Comparison of ENCODE assay signal across 8 cellular contexts in genomic region chr3:105367406-105368213, GRCh38. TPM values are rescaled to one million over a fixed set of nuclear protein-coding genes. Genes with fewer than 3 reads are reported as not detected.
DNase-seq lines count a peak whose midpoint lies in the region; ATAC-seq and TF ChIP-seq lines count a peak whose summit lies in the region.

No MANE protein-coding gene starts in this region.

- peak overlapping the region; percentile 97 for H2AFZ ChIP-seq in Karpas-422 (ENCODE audit: low read length)
- peak overlapping the region; percentile 73 for H2AFZ ChIP-seq in hepatocyte

- no peaks in the 10 kb centered on the region for H3K79me2 ChIP-seq in Karpas-422 (ENCODE audit: low read length)
- peaks cover 37% of the 10 kb centered on the region for H3K79me2 ChIP-seq in hepatocyte

- H3K36me3 ChIP-seq in ES-I3 (ENCODE audit: insufficient read depth, low read length) = no peaks in the 10 kb centered on the region
- H3K36me3 ChIP-seq in Karpas-422 (ENCODE audit: insufficient read depth, low read length) = no peaks in the 10 kb centered on the region
- no peaks in the 10 kb centered on the region for H3K36me3 ChIP-seq in hepatocyte (replicated peaks; ENCODE audit: insufficient read depth, low read depth)
- H3K36me3 ChIP-seq in rectal smooth muscle tissue (ENCODE audit: control insufficient read depth, insufficient read depth, low read length) = no peaks in the 10 kb centered on the region

- H3K9me3 ChIP-seq in ES-I3 (ENCODE audit: control insufficient read depth, insufficient read depth, low read length) (no peaks in the 10 kb centered on the region), Karpas-422 (ENCODE audit: low read length) (no peaks in the 10 kb centered on the region), hepatocyte (ENCODE audit: low read depth) (no peaks in the 10 kb centered on the region)

- TF ChIP-seq CTCF in hepatocyte (IDR thresholded peaks at IDR 0.05; ENCODE audit: poor library complexity) = no peak

- H3K4me1 ChIP-seq in ES-I3 (ENCODE audit: insufficient read depth, low read length) (peaks cover 12% of the 10 kb centered on the region; the same call in 1 of the 2 replicates), Karpas-422 (ENCODE audit: low read length) (peaks cover 48% of the 10 kb centered on the region), hepatocyte (ENCODE audit: insufficient read depth) (no peaks in the 10 kb centered on the region), rectal smooth muscle tissue (ENCODE audit: control insufficient read depth, insufficient read depth, low read length) (no peaks in the 10 kb centered on the region)

- DNase-seq in Karpas-422 = peak; percentile 50
- peak; percentile 30 to 76 (median 65) for DNase-seq in T-helper 2 cell
- peak; percentile 84 for DNase-seq in hepatocyte (ENCODE audit: low spot score)
- no peak for DNase-seq in cerebellar cortex (ENCODE audit: low spot score)

- H4K20me1 ChIP-seq in Karpas-422 (ENCODE audit: insufficient read depth, low read depth, low read length) (no peaks in the 10 kb centered on the region), hepatocyte (ENCODE audit: insufficient read depth, poor library complexity, severe bottlenecking) (no peaks in the 10 kb centered on the region)

- H3K4me2 ChIP-seq in Karpas-422 (ENCODE audit: low read depth, low read length, poor library complexity, severe bottlenecking) (peak overlapping the region; percentile 82), hepatocyte (peak overlapping the region; percentile 84)

- peak; percentile 37 for ATAC-seq in GM21717 (IDR thresholded peaks at IDR 0.05; ENCODE audit: unreplicated experiment)

- WGBS in hepatocyte (ENCODE audit: low lambda C conversion rate, missing lambda C conversion rate) = 2% methylated on average over 37 of the region's 37 CpGs

- H3K27ac ChIP-seq in Karpas-422 (ENCODE audit: low read length) (no peak overlapping the region), angular gyrus (ENCODE audit: low read depth, low read length) (peak overlapping the region; percentile 95), hepatocyte (peak overlapping the region; percentile 96), rectal smooth muscle tissue (ENCODE audit: low read depth, low read length) (peak overlapping the region; percentile 41)

- H3K27me3 ChIP-seq in Karpas-422 (ENCODE audit: low read length) = no peaks in the 10 kb centered on the region
- H3K27me3 ChIP-seq in hepatocyte = no peaks in the 10 kb centered on the region
- no peaks in the 10 kb centered on the region for H3K27me3 ChIP-seq in rectal smooth muscle tissue (ENCODE audit: control insufficient read depth, insufficient read depth, low read length)

- H3K9ac ChIP-seq in ES-I3 (ENCODE audit: low read depth, low read length) (peak overlapping the region; percentile 73), Karpas-422 (ENCODE audit: low read length) (peak overlapping the region; percentile 69), rectal smooth muscle tissue (ENCODE audit: low read length) (peak overlapping the region; percentile 74)

- no peaks in the 10 kb centered on the region for H3K9me2 ChIP-seq in Karpas-422 (replicated peaks; ENCODE audit: insufficient read depth, low read length)
- no peaks in the 10 kb centered on the region for H3K9me2 ChIP-seq in hepatocyte (replicated peaks; ENCODE audit: insufficient read depth)

- H3K4me3 ChIP-seq in Karpas-422 (ENCODE audit: low read length) (peak overlapping the region; percentile 76), hepatocyte (peak overlapping the region; percentile 77), rectal smooth muscle tissue (ENCODE audit: low read length) (peak overlapping the region; percentile 82)

RNA-seq across cellular contexts. Expression of gene ALCAM, which starts 0.9 kb away (rescaled TPM):
- 5.8 and 16.4 TPM in 2 replicates for total RNA-seq in Karpas-422 (2014; rRNA removed; shearing (Covaris generic); ENCODE audit: low replicate concordance)
- total RNA-seq in hepatocyte = 132 and 134 TPM in 2 replicates
- polyA plus RNA-seq in hepatocyte = 55.9 and 58.0 TPM in 2 replicates
